Comparison of ENCODE assay signal across 18 cellular contexts in the genomic region with DNA sequence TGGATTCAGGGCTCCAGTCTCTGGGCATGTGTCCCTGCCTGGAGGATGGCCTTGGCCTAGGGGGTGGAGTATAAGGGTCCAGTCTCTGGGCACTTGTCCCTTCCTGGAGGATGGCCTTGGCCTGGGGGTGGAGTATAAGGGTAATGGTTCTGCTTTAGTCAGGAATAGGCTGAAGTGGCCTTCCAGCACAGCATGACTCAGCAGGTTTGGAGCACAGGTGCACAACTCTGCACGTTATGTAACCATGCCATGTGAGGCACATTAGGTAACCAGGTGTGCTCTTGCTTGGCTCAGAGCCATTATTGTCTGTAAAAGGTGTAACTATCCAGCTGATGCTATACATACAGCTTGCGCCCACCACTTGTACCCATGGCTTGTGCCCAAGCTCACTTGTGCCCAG. TPM values are rescaled to one million over a fixed set of nuclear protein-coding genes. Genes with fewer than 3 reads are reported as not detected.
DNase-seq lines count a peak whose midpoint lies in the region; ATAC-seq, FAIRE-seq and TF ChIP-seq lines count a peak whose summit lies in the region.
"Had no signal": no experiment of that assay in that cellular context is flagged by ENCODE, and none has a peak within 500 bp of the region (broad histone marks: within the 10 kb centered on the region; RNA-seq: fewer than 3 reads in every experiment).

No MANE protein-coding gene starts in this region.

- no peaks in the 10 kb centered on the region for H4K20me1 ChIP-seq in HepG2 (ENCODE audit: insufficient read depth, low read length)
- H4K20me1 ChIP-seq: BLaER1 treated with 17β-estradiol and CSF1 and Interleukin-3, amounts not matched to agents 10 nM and 100 nM had no signal

- ATAC-seq in HepG2 (no peak), HG02852 (IDR thresholded peaks at IDR 0.05; ENCODE audit: unreplicated experiment) (no peak)
- no peak for ATAC-seq in activated CD8-positive, alpha-beta memory T cell treated with anti-CD3 and anti-CD28 coated beads, Interleukin-2, amount 10 ng/mL, durations not matched to agents 7 days and 5 days
- ATAC-seq: activated naive CD8-positive, alpha-beta T cell treated with anti-CD3 and anti-CD28 coated beads, Interleukin-2, amount 50 U/mL, for 24 hours; activated T-cell treated with anti-CD3 and anti-CD28 coated beads, Interleukin-2, amount 50 U/mL, for 72 hours; natural killer cell treated with Interleukin-12 subunit alpha and Interleukin-12 subunit beta and Interleukin-15 and Interleukin-18, amount 100 ng/mL, for 72 hours had no signal

- no peak overlapping the region for H3K27ac ChIP-seq in HepG2 (ENCODE audit: extremely low read length, insufficient read depth, low read length)
- H3K27ac ChIP-seq: BLaER1 treated with 17β-estradiol and CSF1 and Interleukin-3, amounts not matched to agents 10 nM and 100 nM; cardiac muscle cell; thoracic aorta had no signal

- H3K27me3 Mint-ChIP-seq in activated CD8-positive, alpha-beta memory T cell treated with anti-CD3 and anti-CD28 coated beads, Interleukin-2, amount 10 ng/mL, durations not matched to agents 7 days and 5 days, result peaks cover 2% of the 10 kb centered on the region
- H3K27me3 Mint-ChIP-seq: activated naive CD8-positive, alpha-beta T cell treated with anti-CD3 and anti-CD28 coated beads, Interleukin-2, amount 50 U/mL, for 24 hours had no signal

- H3K9ac ChIP-seq in HepG2 (ENCODE audit: insufficient read depth, low read depth, low read length), result no peak overlapping the region
- H3K9ac ChIP-seq: BLaER1 treated with 17β-estradiol and CSF1 and Interleukin-3, amounts not matched to agents 10 nM and 100 nM had no signal

- H3K27ac Mint-ChIP-seq in activated CD8-positive, alpha-beta memory T cell treated with anti-CD3 and anti-CD28 coated beads, Interleukin-2, amount 10 ng/mL, durations not matched to agents 7 days and 5 days, result no peak overlapping the region
- H3K27ac Mint-ChIP-seq: activated naive CD8-positive, alpha-beta T cell treated with anti-CD3 and anti-CD28 coated beads, Interleukin-2, amount 50 U/mL, for 24 hours; activated T-cell treated with anti-CD3 and anti-CD28 coated beads, Interleukin-2, amount 50 U/mL, for 72 hours; natural killer cell treated with Interleukin-12 subunit alpha and Interleukin-12 subunit beta and Interleukin-15 and Interleukin-18, amount 100 ng/mL, for 72 hours had no signal

- CTCF ChIA-PET in HepG2 (lab: Yijun Ruan, JAX; ENCODE audit: low intra/inter-chr PET ratio, low total read pairs), result no interaction called here
- CTCF ChIA-PET in activated CD8-positive, alpha-beta memory T cell treated with anti-CD3 and anti-CD28 coated beads, Interleukin-2, amount 10 ng/mL, durations not matched to agents 7 days and 5 days (lab: Charles Lee), result no interaction called here

- H3K4me1 Mint-ChIP-seq in activated CD8-positive, alpha-beta memory T cell treated with anti-CD3 and anti-CD28 coated beads, Interleukin-2, amount 10 ng/mL, durations not matched to agents 7 days and 5 days, result no peaks in the 10 kb centered on the region
- H3K4me1 Mint-ChIP-seq: activated naive CD8-positive, alpha-beta T cell treated with anti-CD3 and anti-CD28 coated beads, Interleukin-2, amount 50 U/mL, for 24 hours had no signal

- in situ Hi-C loops in HepG2 (cut with HindIII; ENCODE audit: extremely low pct_ligation_motif_present, low pct_unique_long_range_greater_than_20kb), result no loop called here

- H3K79me2 ChIP-seq in HepG2 (ENCODE audit: insufficient read depth, low read length), result no peaks in the 10 kb centered on the region

- no peak for TF ChIP-seq POLR2A in HepG2 (IDR thresholded peaks at IDR 0.05; ENCODE audit: insufficient read depth in 1 of 2, low read depth in 2 of 2, low read length in 2 of 2)

- no peaks in the 10 kb centered on the region for H3K36me3 Mint-ChIP-seq in activated CD8-positive, alpha-beta memory T cell treated with anti-CD3 and anti-CD28 coated beads, Interleukin-2, amount 10 ng/mL, durations not matched to agents 7 days and 5 days
- H3K36me3 Mint-ChIP-seq: natural killer cell treated with Interleukin-12 subunit alpha and Interleukin-12 subunit beta and Interleukin-15 and Interleukin-18, amount 100 ng/mL, for 72 hours had no signal

- POLR2A ChIA-PET in HepG2 (lab: Yijun Ruan, JAX), result no interaction called here

- peaks cover 13% of the 10 kb centered on the region for H3K9me3 ChIP-seq in HepG2 (ENCODE audit: low read length)
- H3K9me3 ChIP-seq: thoracic aorta had no signal

- TF ChIP-seq EP300 in HepG2 (IDR thresholded peaks at IDR 0.05; ENCODE audit: low read depth in 2 of 2, low read length in 2 of 2) (no peak), HepG2 (CRISPR knock-in tag; IDR thresholded peaks at IDR 0.05; ENCODE audit: borderline replicate concordance) (no peak)

- H3K4me3 Mint-ChIP-seq in activated CD8-positive, alpha-beta memory T cell treated with anti-CD3 and anti-CD28 coated beads, Interleukin-2, amount 10 ng/mL, durations not matched to agents 7 days and 5 days, result no peak overlapping the region
- H3K4me3 Mint-ChIP-seq: activated naive CD8-positive, alpha-beta T cell treated with anti-CD3 and anti-CD28 coated beads, Interleukin-2, amount 50 U/mL, for 24 hours; activated T-cell treated with anti-CD3 and anti-CD28 coated beads, Interleukin-2, amount 50 U/mL, for 72 hours; natural killer cell treated with Interleukin-12 subunit alpha and Interleukin-12 subunit beta and Interleukin-15 and Interleukin-18, amount 100 ng/mL, for 72 hours had no signal

- WGBS in HepG2 (ENCODE audit: low lambda C conversion rate), result 70% methylated on average over 1 of the region's 2 CpGs

- no peak for FAIRE-seq in HepG2 (lab: Jason Lieb, UNC)
- FAIRE-seq: keratinocyte had no signal

- H3K4me3 ChIP-seq in HepG2 (replicated peaks in 1 of 3; ENCODE audit: insufficient read depth in 1 of 3, low read depth in 2 of 3, low read length in 3 of 3), result no peak overlapping the region
- H3K4me3 ChIP-seq: BLaER1 treated with 17β-estradiol and CSF1 and Interleukin-3, amounts not matched to agents 10 nM and 100 nM; cardiac muscle cell; thoracic aorta had no signal

- no peak for TF ChIP-seq RAD21 in HepG2 (CRISPR knock-in tag; IDR thresholded peaks at IDR 0.05)

- H3K4me1 ChIP-seq in HepG2 (ENCODE audit: insufficient read depth, low read length), result no peaks in the 10 kb centered on the region
- H3K4me1 ChIP-seq: BLaER1 treated with 17β-estradiol and CSF1 and Interleukin-3, amounts not matched to agents 10 nM and 100 nM had no signal

- intact Hi-C loops in HepG2 (cut with micrococcal nuclease; ENCODE audit: unreplicated experiment), result no loop called here

- peak; percentile 23 for DNase-seq in DMS153 (lab: John Stamatoyannopoulos, UW)
- no peak for DNase-seq in DMS153 treated with DMSO at 0.1 percent for 48 hours (lab: John Stamatoyannopoulos, UW; ENCODE audit: unreplicated experiment)
- DNase-seq in DMS53 treated with DMSO at 0.1 percent for 48 hours (lab: John Stamatoyannopoulos, UW; ENCODE audit: unreplicated experiment), result peak; percentile 62
- peak; percentile 3 for DNase-seq in NCI-H2171 treated with DMSO at 0.1 percent for 48 hours (lab: John Stamatoyannopoulos, UW)
- DNase-seq in HepG2 (ENCODE audit: low spot score), result no peak
- DNase-seq in activated CD8-positive, alpha-beta memory T cell treated with anti-CD3 and anti-CD28 coated beads, Interleukin-2, amount 10 ng/mL, durations not matched to agents 7 days and 5 days, result no peak
- DNase-seq in HK-2 (ENCODE audit: unreplicated experiment), result no peak
- DNase-seq: 8988T; activated CD4-positive, alpha-beta T cell treated with anti-CD3 and anti-CD28 coated beads, Interleukin-2, amount 50 U/mL, for 48 hours; activated naive CD8-positive, alpha-beta T cell treated with anti-CD3 and anti-CD28 coated beads, Interleukin-2, amount 50 U/mL, for 24 hours; activated T-cell treated with anti-CD3 and anti-CD28 coated beads, Interleukin-2, amount 50 U/mL, for 72 hours; NCI-H187 treated with DMSO at 0.1 percent for 48 hours had no signal

- no peak for TF ChIP-seq CTCF in HepG2 (CRISPR knock-in tag; IDR thresholded peaks at IDR 0.05)

- H3K27me3 ChIP-seq in HepG2 (ENCODE audit: control insufficient read depth in 1 of 2, insufficient read depth in 2 of 2, low read length in 2 of 2), result peaks cover 0 to 29% of the 10 kb centered on the region in 2 experiments; a peak in 2 of 5 replicates
- H3K27me3 ChIP-seq: BLaER1 treated with 17β-estradiol and CSF1 and Interleukin-3, amounts not matched to agents 10 nM and 100 nM; cardiac muscle cell had no signal

- H2AFZ ChIP-seq in HepG2 (ENCODE audit: low read length), result no peak overlapping the region

- no peak overlapping the region for H3K4me2 ChIP-seq in HepG2 (ENCODE audit: low read depth, low read length)
- H3K4me2 ChIP-seq: BLaER1 treated with 17β-estradiol and CSF1 and Interleukin-3, amounts not matched to agents 10 nM and 100 nM had no signal

- no peaks in the 10 kb centered on the region for H3K36me3 ChIP-seq in HepG2 (replicated peaks in 1 of 2; ENCODE audit: control insufficient read depth in 1 of 2, insufficient read depth in 2 of 2, low read length in 2 of 2)
- H3K36me3 ChIP-seq: cardiac muscle cell, thoracic aorta had no signal

- peaks cover 10% of the 10 kb centered on the region for H3K9me3 Mint-ChIP-seq in activated CD8-positive, alpha-beta memory T cell treated with anti-CD3 and anti-CD28 coated beads, Interleukin-2, amount 10 ng/mL, durations not matched to agents 7 days and 5 days (ENCODE audit: low read depth)
- H3K9me3 Mint-ChIP-seq: activated naive CD8-positive, alpha-beta T cell treated with anti-CD3 and anti-CD28 coated beads, Interleukin-2, amount 50 U/mL, for 24 hours; natural killer cell treated with Interleukin-12 subunit alpha and Interleukin-12 subunit beta and Interleukin-15 and Interleukin-18, amount 100 ng/mL, for 72 hours had no signal

- no TSS peak for BruUV-seq in HepG2 (replicated peaks; lab: Mats Ljungman, UMichigan)

RNA-seq across cellular contexts. Expression of a gene that starts 48.4 kb away (rescaled TPM):
- total RNA-seq in HepG2 (2016; rRNA removed; fragmentation: Illumina TruSeq; extraction: Trizol), result 18.9 and 23.7 TPM in 2 replicates
- 4.0 and 4.8 TPM in 2 replicates for total RNA-seq in HepG2 (2016; cell fraction: cytosol; rRNA removed; fragmentation: Illumina TruSeq; extraction: Trizol; ENCODE audit: low read depth)
- total RNA-seq in HepG2 (2016; cell fraction: insoluble cytoplasmic fraction; rRNA removed; fragmentation: Illumina TruSeq; extraction: Trizol), result 18.2 and 21.5 TPM in 2 replicates
- total RNA-seq in HepG2 (2016; cell fraction: membrane; rRNA removed; fragmentation: Illumina TruSeq; extraction: Trizol), result 8.3 and 9.4 TPM in 2 replicates
- 18.8 and 20.7 TPM in 2 replicates for total RNA-seq in HepG2 (2016; cell fraction: nucleus; rRNA removed; fragmentation: Illumina TruSeq; extraction: Trizol)
- 5.1 and 6.3 TPM in 2 replicates for polyA plus RNA-seq in HepG2 (2011; rRNA removed)
- polyA plus RNA-seq in HepG2 (2011; cell fraction: cytosol; rRNA removed), result 2.7 and 2.9 TPM in 2 replicates
- 4.1 and 4.3 TPM in 2 replicates for polyA plus RNA-seq in HepG2 (2011; cell fraction: nucleus; rRNA removed)
- polyA plus RNA-seq in HepG2 (2012), result 3.5 and 5.9 TPM in 2 replicates
- 1.4 and 1.8 TPM in 2 replicates for polyA plus RNA-seq in HepG2 (2016; cell fraction: cytosol; fragmentation: Illumina TruSeq; extraction: Trizol; ENCODE audit: low read depth)
- 18.6 and 19.5 TPM in 2 replicates for polyA plus RNA-seq in HepG2 (2016; cell fraction: insoluble cytoplasmic fraction; fragmentation: Illumina TruSeq; extraction: Trizol; ENCODE audit: low read depth)
- polyA plus RNA-seq in HepG2 (2016; cell fraction: membrane; fragmentation: Illumina TruSeq; extraction: Trizol; ENCODE audit: low read depth), result 3.6 and 4.0 TPM in 2 replicates
- 20.7 and 27.8 TPM in 2 replicates for polyA plus RNA-seq in HepG2 (2016; cell fraction: nucleus; fragmentation: Illumina TruSeq; extraction: Trizol; ENCODE audit: insufficient read depth, low read depth)
- polyA minus RNA-seq in HepG2 (2011; rRNA and poly(A)+ RNA removed; ENCODE audit: low replicate concordance), result 6.2 and 54.4 TPM in 2 replicates
- 2.5 and 5.3 TPM in 2 replicates for polyA minus RNA-seq in HepG2 (2011; cell fraction: cytosol; rRNA and poly(A)+ RNA removed)
- polyA minus RNA-seq in HepG2 (2011; cell fraction: nucleus; rRNA and poly(A)+ RNA removed), result 8.5 and 9.9 TPM in 2 replicates
- 10 to 100 TPM; 56.6 to 62.7 TPM for total RNA-seq in activated CD8-positive, alpha-beta memory T cell treated with anti-CD3 and anti-CD28 coated beads, Interleukin-2, amount 10 ng/mL, durations not matched to agents 7 days and 5 days

RNA-seq across cellular contexts. Expression of a gene that starts 50.5 kb away (rescaled TPM):
- total RNA-seq in HepG2 (2016; rRNA removed; fragmentation: Illumina TruSeq; extraction: Trizol), result 3.0 and 5.6 TPM in 2 replicates
- 1.5 and 1.8 TPM in 2 replicates for total RNA-seq in HepG2 (2016; cell fraction: cytosol; rRNA removed; fragmentation: Illumina TruSeq; extraction: Trizol; ENCODE audit: low read depth)
- total RNA-seq in HepG2 (2016; cell fraction: insoluble cytoplasmic fraction; rRNA removed; fragmentation: Illumina TruSeq; extraction: Trizol), result 3.0 and 3.9 TPM in 2 replicates
- total RNA-seq in HepG2 (2016; cell fraction: membrane; rRNA removed; fragmentation: Illumina TruSeq; extraction: Trizol), result 1.8 and 2.3 TPM in 2 replicates
- 1.1 and 2.9 TPM in 2 replicates for total RNA-seq in HepG2 (2016; cell fraction: nucleus; rRNA removed; fragmentation: Illumina TruSeq; extraction: Trizol)
- polyA plus RNA-seq in HepG2 (2011; rRNA removed), result 4.8 and 5.6 TPM in 2 replicates
- polyA plus RNA-seq in HepG2 (2011; cell fraction: cytosol; rRNA removed), result 3.9 and 4.9 TPM in 2 replicates
- 2.4 and 2.5 TPM in 2 replicates for polyA plus RNA-seq in HepG2 (2011; cell fraction: nucleus; rRNA removed)
- polyA plus RNA-seq in HepG2 (2012), result 1.2 and 4.0 TPM in 2 replicates
- polyA plus RNA-seq in HepG2 (2016; cell fraction: cytosol; fragmentation: Illumina TruSeq; extraction: Trizol; ENCODE audit: low read depth), result 0.84 and 1.2 TPM in 2 replicates
- polyA plus RNA-seq in HepG2 (2016; cell fraction: insoluble cytoplasmic fraction; fragmentation: Illumina TruSeq; extraction: Trizol; ENCODE audit: low read depth), result 3.5 and 3.9 TPM in 2 replicates
- polyA plus RNA-seq in HepG2 (2016; cell fraction: membrane; fragmentation: Illumina TruSeq; extraction: Trizol; ENCODE audit: low read depth), result 1.3 and 1.7 TPM in 2 replicates
- polyA plus RNA-seq in HepG2 (2016; cell fraction: nucleus; fragmentation: Illumina TruSeq; extraction: Trizol; ENCODE audit: insufficient read depth, low read depth), result 3.3 and 3.5 TPM in 2 replicates
- 4.6 and 7.6 TPM in 2 replicates for polyA minus RNA-seq in HepG2 (2011; rRNA and poly(A)+ RNA removed; ENCODE audit: low replicate concordance)
- 1.6 and 1.9 TPM in 2 replicates for polyA minus RNA-seq in HepG2 (2011; cell fraction: cytosol; rRNA and poly(A)+ RNA removed)
- 2.8 and 4.2 TPM in 2 replicates for polyA minus RNA-seq in HepG2 (2011; cell fraction: nucleus; rRNA and poly(A)+ RNA removed)
- total RNA-seq in activated CD8-positive, alpha-beta memory T cell treated with anti-CD3 and anti-CD28 coated beads, Interleukin-2, amount 10 ng/mL, durations not matched to agents 7 days and 5 days, result 1 to 10 TPM in 1 of 2 experiments, under 1 TPM in 1; 0.82 to 2.5 TPM

Comparison
In these comparisons a context has a peak if more than half of its experiments do, and no peak if none do; other contexts are left out.
1. DNase-seq: peak in DMS153 (single experiment), DMS53 treated with DMSO at 0.1 percent for 48 hours (single experiment) and NCI-H2171 treated with DMSO at 0.1 percent for 48 hours (single experiment); none in DMS153 treated with DMSO at 0.1 percent for 48 hours (single experiment), HepG2 (single experiment), activated CD8-positive, alpha-beta memory T cell treated with anti-CD3 and anti-CD28 coated beads, Interleukin-2, amount 10 ng/mL, durations not matched to agents 7 days and 5 days (single experiment) and HK-2 (single experiment).